Comparison of ENCODE assay signal across 8 cellular contexts in genomic region chr9:62550539-62550938, GRCh38.
DNase-seq lines count a peak whose midpoint lies in the region; ATAC-seq, FAIRE-seq and TF ChIP-seq lines count a peak whose summit lies in the region.
"Not testable (repeated sequence)": the region's sequence is repeated elsewhere in the genome, so short reads cannot be mapped to it uniquely, and the experiment has no call there.

No MANE protein-coding gene starts in this region.

- TF ChIP-seq POLR2A in GM12892 (IDR thresholded peaks at IDR 0.05; ENCODE audit: low read depth, low read length), result not testable (repeated sequence)

- H3K4me3 Mint-ChIP-seq in T-cell, natural killer cell: not testable (repeated sequence)

- DNase-seq in GM12892 (ENCODE audit: insufficient read length); cardiac muscle cell (ENCODE audit: low read depth in 1 of 2, low spot score in 1 of 2); natural killer cell: not testable (repeated sequence)
- peak in 1 of 34 experiments; percentile 3 for DNase-seq in T-cell
- DNase-seq in brain microvascular endothelial cell, result peak; percentile 31

- not testable (repeated sequence) for H3K9me3 Mint-ChIP-seq in T-cell, natural killer cell

- H3K4me3 ChIP-seq in brain microvascular endothelial cell (ENCODE audit: low read depth, low read length); cardiac muscle cell: not testable (repeated sequence)

- CTCF ChIA-PET in T-cell (lab: Charles Lee), result not testable (repeated sequence)

- not testable (repeated sequence) for H3K27me3 Mint-ChIP-seq in T-cell; natural killer cell (ENCODE audit: low read depth in 2 of 2)

- ATAC-seq in GM19328 (IDR thresholded peaks at IDR 0.05; ENCODE audit: unreplicated experiment) (peak; percentile 85), HG02642 (IDR thresholded peaks at IDR 0.05; ENCODE audit: poor library complexity, unreplicated experiment) (peak; percentile 91), HG03280 (IDR thresholded peaks at IDR 0.05; ENCODE audit: unreplicated experiment) (peak; percentile 71), T-cell (replicated peaks in 1 of 4) (peak; percentile 50 to 73 (median 66)), natural killer cell (peak; percentile 71 to 84 (median 76))

- not testable (repeated sequence) for H3K4me1 ChIP-seq in cardiac muscle cell (ENCODE audit: low read depth)

- intact Hi-C loops in natural killer cell (cut with micrococcal nuclease), result not testable (repeated sequence)

- not testable (repeated sequence) for H3K36me3 ChIP-seq in brain microvascular endothelial cell (replicated peaks); cardiac muscle cell

- not testable (repeated sequence) for H3K9me3 ChIP-seq in cardiac muscle cell (ENCODE audit: low read depth)

- H3K4me1 Mint-ChIP-seq in T-cell, natural killer cell: not testable (repeated sequence)

- not testable (repeated sequence) for H3K27me3 ChIP-seq in brain microvascular endothelial cell (replicated peaks); cardiac muscle cell

- POLR2A ChIA-PET in T-cell (lab: Charles Lee), result not testable (repeated sequence)

- not testable (repeated sequence) for H3K36me3 Mint-ChIP-seq in T-cell, natural killer cell

- in situ Hi-C loops in brain microvascular endothelial cell (cut with HindIII; ENCODE audit: low pct_ligation_motif_present, low sequenced_read_pairs), result not testable (repeated sequence)

- not testable (repeated sequence) for H3K27ac Mint-ChIP-seq in T-cell, natural killer cell

- TF ChIP-seq CTCF in brain microvascular endothelial cell (IDR thresholded peaks at IDR 0.05; ENCODE audit: low read depth, low read length, missing control alignments), result peak; percentile 39
- TF ChIP-seq CTCF in cardiac muscle cell (IDR thresholded peaks at IDR 0.05; ENCODE audit: low read depth, low read length), result peak; percentile 6
- not testable (repeated sequence) for TF ChIP-seq CTCF in natural killer cell (IDR thresholded peaks at IDR 0.05)

- H3K27ac ChIP-seq in brain microvascular endothelial cell, cardiac muscle cell: not testable (repeated sequence)

- peak; percentile 44 for FAIRE-seq in GM12892 (lab: Jason Lieb, UNC)
